16 cellular contexts compared by ENCODE assay signal in genomic region chr1:233909195-233909594, GRCh38. TPM values are rescaled to one million over a fixed set of nuclear protein-coding genes. Genes with fewer than 3 reads are reported as not detected.
DNase-seq lines count a peak whose midpoint lies in the region; ATAC-seq and TF ChIP-seq lines count a peak whose summit lies in the region.
"Had no signal": no experiment of that assay in that cellular context is flagged by ENCODE, and none has a peak within 500 bp of the region (broad histone marks: within the 10 kb centered on the region; RNA-seq: fewer than 3 reads in every experiment).

No MANE protein-coding gene starts in this region.

- TF ChIP-seq CTCF in HFF-Myc (IDR thresholded peaks at IDR 0.05; ENCODE audit: low read depth, low read length, missing control alignments) (no peak), choroid plexus epithelial cell (conservative IDR thresholded peaks at IDR 0.05; ENCODE audit: low read depth, low read length) (no peak), retinal pigment epithelial cell (conservative IDR thresholded peaks at IDR 0.05; ENCODE audit: low read depth, low read length) (no peak)

- no peak for ATAC-seq in GM18867 (IDR thresholded peaks at IDR 0.05; ENCODE audit: unreplicated experiment)
- ATAC-seq: K562 had no signal

- DNase-seq in HFF-Myc (ENCODE audit: extremely low read depth, low read depth), result peak; percentile 46
- DNase-seq in RPMI7951 (ENCODE audit: low read depth), result peak; percentile 98
- peak; percentile 6 for DNase-seq in choroid plexus epithelial cell (ENCODE audit: low read depth)
- peak; percentile 54 for DNase-seq in retinal pigment epithelial cell (ENCODE audit: low read depth)
- no peak for DNase-seq in activated CD4-positive, CD25-positive, alpha-beta regulatory T cell (lab: John Stamatoyannopoulos, UW)
- DNase-seq in T-helper 2 cell, result no peak
- DNase-seq: activated CD4-positive, alpha-beta T cell treated with anti-CD3 and anti-CD28 coated beads, Interleukin-2, amount 50 U/mL, for 4 hours; activated T-cell treated with anti-CD3 and anti-CD28 coated beads, Interleukin-2, amount 50 U/mL, for 48 hours; C1 segment of cervical spinal cord; DND-41; nephron progenitor cell; retina had no signal

- H3K4me3 ChIP-seq in HFF-Myc (replicated peaks; ENCODE audit: low read depth, low read length) (no peak overlapping the region), choroid plexus epithelial cell (ENCODE audit: low read depth, low read length) (no peak overlapping the region), retinal pigment epithelial cell (ENCODE audit: low read length) (no peak overlapping the region)
- H3K4me3 ChIP-seq: HAP-1, K562 had no signal

RNA-seq across cellular contexts. Expression of gene SLC35F3, which starts 4.7 kb away (rescaled TPM):
- 4.6 and 4.9 TPM in 2 replicates for total RNA-seq in RPMI7951 (2014; rRNA removed; shearing (Covaris generic))
- total RNA-seq: chondrocyte had no signal

Comparison
In these comparisons a context has a peak if more than half of its experiments do, and no peak if none do; other contexts are left out.
1. DNase-seq: peak in HFF-Myc (single experiment), RPMI7951 (single experiment), choroid plexus epithelial cell (single experiment) and retinal pigment epithelial cell (single experiment); none in activated CD4-positive, CD25-positive, alpha-beta regulatory T cell (0 of 4) and T-helper 2 cell (0 of 5).